In the genomic region with DNA sequence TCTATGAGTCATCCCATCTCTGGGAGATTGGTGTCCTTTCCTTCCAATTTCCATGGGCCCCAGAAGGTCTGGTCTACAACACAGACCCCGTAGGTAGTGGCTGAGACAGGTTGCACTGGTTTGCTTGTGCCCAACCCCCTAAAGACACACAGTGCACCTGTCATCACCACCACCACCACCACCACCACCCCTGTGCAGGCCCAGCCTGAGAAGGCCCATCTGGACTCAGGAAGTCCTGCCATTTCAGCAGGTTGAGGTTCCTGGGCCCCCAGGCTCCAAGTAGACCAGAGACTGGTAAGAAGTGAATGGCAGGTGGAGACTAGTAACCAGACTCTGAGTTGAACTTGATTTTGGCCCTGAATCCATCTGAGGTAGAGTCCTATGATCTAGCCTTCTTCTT, we compare ENCODE assay signal across 1 cellular context.
TF ChIP-seq lines count a peak whose summit lies in the region.

No MANE protein-coding gene starts in this region.

TF ChIP-seq in H1, 55 proteins besides CTCF, POLR2A, EP300 and RAD21:
- TF ChIP-seq, protein P1, sequence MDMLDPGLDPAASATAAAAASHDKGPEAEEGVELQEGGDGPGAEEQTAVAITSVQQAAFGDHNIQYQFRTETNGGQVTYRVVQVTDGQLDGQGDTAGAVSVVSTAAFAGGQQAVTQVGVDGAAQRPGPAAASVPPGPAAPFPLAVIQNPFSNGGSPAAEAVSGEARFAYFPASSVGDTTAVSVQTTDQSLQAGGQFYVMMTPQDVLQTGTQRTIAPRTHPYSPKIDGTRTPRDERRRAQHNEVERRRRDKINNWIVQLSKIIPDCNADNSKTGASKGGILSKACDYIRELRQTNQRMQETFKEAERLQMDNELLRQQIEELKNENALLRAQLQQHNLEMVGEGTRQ (IDR thresholded peaks at IDR 0.05; ENCODE audit: low read length): no peak
- TF ChIP-seq CBX8 (IDR thresholded peaks at IDR 0.05; ENCODE audit: borderline replicate concordance, low read depth, low read length) (no peak), NRF1 (IDR thresholded peaks at IDR 0.05; ENCODE audit: low read depth, low read length) (no peak), CEBPB (IDR thresholded peaks at IDR 0.05; ENCODE audit: low read depth, low read length) (no peak), CHD2 (IDR thresholded peaks at IDR 0.05; ENCODE audit: low read length) (no peak), RNF2 (IDR thresholded peaks at IDR 0.05; ENCODE audit: borderline replicate concordance, low read depth, low read length, missing control alignments, poor library complexity, severe bottlenecking) (no peak), CHD1 (IDR thresholded peaks at IDR 0.05; ENCODE audit: low read depth, low read length) (no peak), GABPA (IDR thresholded peaks at IDR 0.05; ENCODE audit: borderline replicate concordance, insufficient read depth, low read length) (no peak), ATF3 (IDR thresholded peaks at IDR 0.05; ENCODE audit: insufficient read depth, low read depth, low read length) (no peak)
- TF ChIP-seq, protein P2, sequence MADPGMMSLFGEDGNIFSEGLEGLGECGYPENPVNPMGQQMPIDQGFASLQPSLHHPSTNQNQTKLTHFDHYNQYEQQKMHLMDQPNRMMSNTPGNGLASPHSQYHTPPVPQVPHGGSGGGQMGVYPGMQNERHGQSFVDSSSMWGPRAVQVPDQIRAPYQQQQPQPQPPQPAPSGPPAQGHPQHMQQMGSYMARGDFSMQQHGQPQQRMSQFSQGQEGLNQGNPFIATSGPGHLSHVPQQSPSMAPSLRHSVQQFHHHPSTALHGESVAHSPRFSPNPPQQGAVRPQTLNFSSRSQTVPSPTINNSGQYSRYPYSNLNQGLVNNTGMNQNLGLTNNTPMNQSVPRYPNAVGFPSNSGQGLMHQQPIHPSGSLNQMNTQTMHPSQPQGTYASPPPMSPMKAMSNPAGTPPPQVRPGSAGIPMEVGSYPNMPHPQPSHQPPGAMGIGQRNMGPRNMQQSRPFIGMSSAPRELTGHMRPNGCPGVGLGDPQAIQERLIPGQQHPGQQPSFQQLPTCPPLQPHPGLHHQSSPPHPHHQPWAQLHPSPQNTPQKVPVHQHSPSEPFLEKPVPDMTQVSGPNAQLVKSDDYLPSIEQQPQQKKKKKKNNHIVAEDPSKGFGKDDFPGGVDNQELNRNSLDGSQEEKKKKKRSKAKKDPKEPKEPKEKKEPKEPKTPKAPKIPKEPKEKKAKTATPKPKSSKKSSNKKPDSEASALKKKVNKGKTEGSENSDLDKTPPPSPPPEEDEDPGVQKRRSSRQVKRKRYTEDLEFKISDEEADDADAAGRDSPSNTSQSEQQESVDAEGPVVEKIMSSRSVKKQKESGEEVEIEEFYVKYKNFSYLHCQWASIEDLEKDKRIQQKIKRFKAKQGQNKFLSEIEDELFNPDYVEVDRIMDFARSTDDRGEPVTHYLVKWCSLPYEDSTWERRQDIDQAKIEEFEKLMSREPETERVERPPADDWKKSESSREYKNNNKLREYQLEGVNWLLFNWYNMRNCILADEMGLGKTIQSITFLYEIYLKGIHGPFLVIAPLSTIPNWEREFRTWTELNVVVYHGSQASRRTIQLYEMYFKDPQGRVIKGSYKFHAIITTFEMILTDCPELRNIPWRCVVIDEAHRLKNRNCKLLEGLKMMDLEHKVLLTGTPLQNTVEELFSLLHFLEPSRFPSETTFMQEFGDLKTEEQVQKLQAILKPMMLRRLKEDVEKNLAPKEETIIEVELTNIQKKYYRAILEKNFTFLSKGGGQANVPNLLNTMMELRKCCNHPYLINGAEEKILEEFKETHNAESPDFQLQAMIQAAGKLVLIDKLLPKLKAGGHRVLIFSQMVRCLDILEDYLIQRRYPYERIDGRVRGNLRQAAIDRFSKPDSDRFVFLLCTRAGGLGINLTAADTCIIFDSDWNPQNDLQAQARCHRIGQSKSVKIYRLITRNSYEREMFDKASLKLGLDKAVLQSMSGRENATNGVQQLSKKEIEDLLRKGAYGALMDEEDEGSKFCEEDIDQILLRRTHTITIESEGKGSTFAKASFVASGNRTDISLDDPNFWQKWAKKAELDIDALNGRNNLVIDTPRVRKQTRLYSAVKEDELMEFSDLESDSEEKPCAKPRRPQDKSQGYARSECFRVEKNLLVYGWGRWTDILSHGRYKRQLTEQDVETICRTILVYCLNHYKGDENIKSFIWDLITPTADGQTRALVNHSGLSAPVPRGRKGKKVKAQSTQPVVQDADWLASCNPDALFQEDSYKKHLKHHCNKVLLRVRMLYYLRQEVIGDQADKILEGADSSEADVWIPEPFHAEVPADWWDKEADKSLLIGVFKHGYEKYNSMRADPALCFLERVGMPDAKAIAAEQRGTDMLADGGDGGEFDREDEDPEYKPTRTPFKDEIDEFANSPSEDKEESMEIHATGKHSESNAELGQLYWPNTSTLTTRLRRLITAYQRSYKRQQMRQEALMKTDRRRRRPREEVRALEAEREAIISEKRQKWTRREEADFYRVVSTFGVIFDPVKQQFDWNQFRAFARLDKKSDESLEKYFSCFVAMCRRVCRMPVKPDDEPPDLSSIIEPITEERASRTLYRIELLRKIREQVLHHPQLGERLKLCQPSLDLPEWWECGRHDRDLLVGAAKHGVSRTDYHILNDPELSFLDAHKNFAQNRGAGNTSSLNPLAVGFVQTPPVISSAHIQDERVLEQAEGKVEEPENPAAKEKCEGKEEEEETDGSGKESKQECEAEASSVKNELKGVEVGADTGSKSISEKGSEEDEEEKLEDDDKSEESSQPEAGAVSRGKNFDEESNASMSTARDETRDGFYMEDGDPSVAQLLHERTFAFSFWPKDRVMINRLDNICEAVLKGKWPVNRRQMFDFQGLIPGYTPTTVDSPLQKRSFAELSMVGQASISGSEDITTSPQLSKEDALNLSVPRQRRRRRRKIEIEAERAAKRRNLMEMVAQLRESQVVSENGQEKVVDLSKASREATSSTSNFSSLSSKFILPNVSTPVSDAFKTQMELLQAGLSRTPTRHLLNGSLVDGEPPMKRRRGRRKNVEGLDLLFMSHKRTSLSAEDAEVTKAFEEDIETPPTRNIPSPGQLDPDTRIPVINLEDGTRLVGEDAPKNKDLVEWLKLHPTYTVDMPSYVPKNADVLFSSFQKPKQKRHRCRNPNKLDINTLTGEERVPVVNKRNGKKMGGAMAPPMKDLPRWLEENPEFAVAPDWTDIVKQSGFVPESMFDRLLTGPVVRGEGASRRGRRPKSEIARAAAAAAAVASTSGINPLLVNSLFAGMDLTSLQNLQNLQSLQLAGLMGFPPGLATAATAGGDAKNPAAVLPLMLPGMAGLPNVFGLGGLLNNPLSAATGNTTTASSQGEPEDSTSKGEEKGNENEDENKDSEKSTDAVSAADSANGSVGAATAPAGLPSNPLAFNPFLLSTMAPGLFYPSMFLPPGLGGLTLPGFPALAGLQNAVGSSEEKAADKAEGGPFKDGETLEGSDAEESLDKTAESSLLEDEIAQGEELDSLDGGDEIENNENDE (IDR thresholded peaks at IDR 0.05; ENCODE audit: insufficient replicate concordance, low read length): no peak
